ENCODE assay signal across 20 cellular contexts in the genomic region with DNA sequence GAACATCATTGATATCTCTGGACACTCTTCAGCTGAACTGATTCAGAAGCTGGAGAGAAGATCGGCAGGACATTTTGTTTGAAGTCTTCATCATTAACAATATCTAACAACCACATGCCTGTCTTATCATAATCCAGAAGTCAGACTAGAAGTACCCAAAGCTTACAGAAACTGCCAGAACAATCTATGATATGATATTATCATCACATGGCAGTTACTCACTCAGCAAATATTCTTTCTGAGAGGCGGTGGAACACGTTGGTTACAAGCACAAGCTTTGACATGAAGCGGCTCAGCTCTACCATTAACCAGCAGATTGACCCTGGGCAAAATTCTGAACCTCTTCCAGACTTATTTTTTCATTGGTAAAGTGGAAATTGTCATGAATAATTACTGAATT.
"Had no signal": no experiment of that assay in that cellular context is flagged by ENCODE, and none has a peak within 500 bp of the region (broad histone marks: within the 10 kb centered on the region; RNA-seq: fewer than 3 reads in every experiment).

No MANE protein-coding gene starts in this region.

- H3K27me3 Mint-ChIP-seq: activated naive CD8-positive, alpha-beta T cell treated with anti-CD3 and anti-CD28 coated beads, Interleukin-2, amount 10 ng/mL, durations not matched to agents 7 days and 5 days had no signal

- H3K27ac ChIP-seq: ascending aorta, right lobe of liver, spleen, transverse colon, WERI-Rb-1 had no signal

- H3K4me3 ChIP-seq: ascending aorta, right lobe of liver, spleen, transverse colon had no signal

- H3K4me1 Mint-ChIP-seq: activated CD4-positive, alpha-beta T cell treated with anti-CD3 and anti-CD28 coated beads for 36 hours; activated naive CD8-positive, alpha-beta T cell treated with anti-CD3 and anti-CD28 coated beads, Interleukin-2, amount 10 ng/mL, durations not matched to agents 7 days and 5 days; natural killer cell; stimulated activated naive B cell treated with anti-CD40 and anti-IgM and Interleukin-4, amounts not matched to agents 10 μg/mL and 1 μg/mL and 100 μg/mL, for 72 hours had no signal

- H3K36me3 ChIP-seq: ascending aorta, right lobe of liver, spleen, transverse colon, WERI-Rb-1 had no signal

- H3K9me3 Mint-ChIP-seq: activated CD8-positive, alpha-beta T cell treated with anti-CD3 and anti-CD28 coated beads for 36 hours; activated naive CD8-positive, alpha-beta T cell treated with anti-CD3 and anti-CD28 coated beads, Interleukin-2, amount 10 ng/mL, durations not matched to agents 7 days and 5 days; natural killer cell; stimulated activated naive B cell treated with anti-CD40 and anti-IgM and Interleukin-4, amounts not matched to agents 10 μg/mL and 1 μg/mL and 100 μg/mL, for 72 hours had no signal

- H3K4me3 Mint-ChIP-seq: activated CD4-positive, alpha-beta T cell treated with anti-CD3 and anti-CD28 coated beads for 36 hours; activated CD8-positive, alpha-beta T cell treated with anti-CD3 and anti-CD28 coated beads for 36 hours; activated naive CD8-positive, alpha-beta T cell treated with anti-CD3 and anti-CD28 coated beads, Interleukin-2, amount 10 ng/mL, durations not matched to agents 7 days and 5 days; natural killer cell; stimulated activated naive B cell treated with anti-CD40 and anti-IgM and Interleukin-4, amounts not matched to agents 10 μg/mL and 1 μg/mL and 100 μg/mL, for 72 hours had no signal

- H3K27me3 ChIP-seq: ascending aorta, right lobe of liver, spleen, transverse colon had no signal

- ATAC-seq: activated CD4-positive, alpha-beta T cell treated with anti-CD3 and anti-CD28 coated beads for 36 hours; activated CD8-positive, alpha-beta T cell treated with anti-CD3 and anti-CD28 coated beads for 36 hours; left lobe of liver; natural killer cell; right lobe of liver; stimulated activated naive B cell treated with anti-CD40 and anti-IgM and Interleukin-4, amounts not matched to agents 10 μg/mL and 1 μg/mL and 100 μg/mL, for 72 hours had no signal

- H3K36me3 Mint-ChIP-seq: activated naive CD8-positive, alpha-beta T cell treated with anti-CD3 and anti-CD28 coated beads, Interleukin-2, amount 10 ng/mL, durations not matched to agents 7 days and 5 days; natural killer cell; stimulated activated naive B cell treated with anti-CD40 and anti-IgM and Interleukin-4, amounts not matched to agents 10 μg/mL and 1 μg/mL and 100 μg/mL, for 72 hours had no signal

- H3K4me1 ChIP-seq: ascending aorta, right lobe of liver, spleen had no signal

- H3K9me3 ChIP-seq: ascending aorta, right lobe of liver, spleen, transverse colon had no signal

- H3K27ac Mint-ChIP-seq: activated CD4-positive, alpha-beta T cell treated with anti-CD3 and anti-CD28 coated beads for 36 hours; activated CD8-positive, alpha-beta T cell treated with anti-CD3 and anti-CD28 coated beads for 36 hours; activated naive CD8-positive, alpha-beta T cell treated with anti-CD3 and anti-CD28 coated beads, Interleukin-2, amount 10 ng/mL, durations not matched to agents 7 days and 5 days; natural killer cell; progenitor cell of endocrine pancreas; stimulated activated naive B cell treated with anti-CD40 and anti-IgM and Interleukin-4, amounts not matched to agents 10 μg/mL and 1 μg/mL and 100 μg/mL, for 72 hours had no signal

- DNase-seq: activated CD4-positive, alpha-beta T cell treated with anti-CD3 and anti-CD28 coated beads for 36 hours; activated CD8-positive, alpha-beta memory T cell treated with anti-CD3 and anti-CD28 coated beads, Interleukin-2, amount 50 U/mL, for 4 hours; activated CD8-positive, alpha-beta T cell treated with anti-CD3 and anti-CD28 coated beads for 36 hours; activated naive CD8-positive, alpha-beta T cell treated with anti-CD3 and anti-CD28 coated beads, Interleukin-2, amount 10 ng/mL, durations not matched to agents 7 days and 5 days; caudate nucleus; cortex of kidney; effector CD8-positive, alpha-beta T cell; glutamatergic neuron; natural killer cell; occipital lobe; right lobe of liver; spleen; stimulated activated CD4-positive, alpha-beta T cell treated with anti-CD3 and anti-CD28 coated beads, Interleukin-1b, Interleukin-23, amount 100 ng/mL, for 48 hours; stimulated activated naive B cell treated with anti-CD40 and anti-IgM and Interleukin-4, amounts not matched to agents 10 μg/mL and 1 μg/mL and 100 μg/mL, for 72 hours; SW 1271; transverse colon; WERI-Rb-1 had no signal
